In the genomic region with DNA sequence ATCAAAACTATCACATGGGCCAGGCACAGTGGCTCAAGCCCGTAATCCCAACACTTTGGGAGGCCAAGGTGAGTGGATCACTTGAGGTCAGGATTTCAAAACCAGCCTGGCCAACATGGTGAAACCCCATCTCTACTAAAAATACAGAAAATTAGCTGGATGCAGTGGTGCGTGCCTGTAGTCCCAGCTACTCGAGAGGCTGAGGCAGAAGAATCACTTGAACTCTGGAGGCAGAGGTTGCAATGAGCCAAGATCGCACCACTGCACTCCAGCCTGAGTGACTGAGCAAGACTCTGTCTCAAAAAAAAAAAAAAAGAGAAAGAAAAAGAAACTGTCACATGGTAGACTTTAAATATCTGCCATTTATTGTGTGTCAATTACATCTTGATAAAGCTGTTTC, we compare ENCODE assay signal across 21 cellular contexts. TPM values are rescaled to one million over a fixed set of nuclear protein-coding genes. Genes with fewer than 3 reads are reported as not detected.
"Had no signal": no experiment of that assay in that cellular context is flagged by ENCODE, and none has a peak within 500 bp of the region (broad histone marks: within the 10 kb centered on the region; RNA-seq: fewer than 3 reads in every experiment).

No MANE protein-coding gene starts in this region.

RNA-seq across cellular contexts. Expression of a gene that starts 44.6 kb away (rescaled TPM):
- total RNA-seq: naive thymus-derived CD4-positive, alpha-beta T cell; naive thymus-derived CD8-positive, alpha-beta T cell; natural killer cell; natural killer cell treated with Interleukin-12 subunit alpha and Interleukin-12 subunit beta and Interleukin-15 and Interleukin-18, amount 100 ng/mL, for 72 hours; occipital lobe; omental fat pad; osteoblast; osteocyte; ovary; pancreas; posterior vena cava; progenitor cell of endocrine pancreas; pulmonary artery endothelial cell; renal cortical epithelial cell; right atrium auricular region; right cardiac atrium; right lobe of liver; sciatic nerve; sigmoid colon; smooth muscle cell; spleen had no signal
